1 cellular context compared by ENCODE assay signal in genomic region chr6:692858-693736, GRCh38.
A peak's percentile ranks its signal among the peaks of the same experiment; 100 is the strongest.
TF ChIP-seq lines count a peak whose summit lies in the region.

A gene with protein sequence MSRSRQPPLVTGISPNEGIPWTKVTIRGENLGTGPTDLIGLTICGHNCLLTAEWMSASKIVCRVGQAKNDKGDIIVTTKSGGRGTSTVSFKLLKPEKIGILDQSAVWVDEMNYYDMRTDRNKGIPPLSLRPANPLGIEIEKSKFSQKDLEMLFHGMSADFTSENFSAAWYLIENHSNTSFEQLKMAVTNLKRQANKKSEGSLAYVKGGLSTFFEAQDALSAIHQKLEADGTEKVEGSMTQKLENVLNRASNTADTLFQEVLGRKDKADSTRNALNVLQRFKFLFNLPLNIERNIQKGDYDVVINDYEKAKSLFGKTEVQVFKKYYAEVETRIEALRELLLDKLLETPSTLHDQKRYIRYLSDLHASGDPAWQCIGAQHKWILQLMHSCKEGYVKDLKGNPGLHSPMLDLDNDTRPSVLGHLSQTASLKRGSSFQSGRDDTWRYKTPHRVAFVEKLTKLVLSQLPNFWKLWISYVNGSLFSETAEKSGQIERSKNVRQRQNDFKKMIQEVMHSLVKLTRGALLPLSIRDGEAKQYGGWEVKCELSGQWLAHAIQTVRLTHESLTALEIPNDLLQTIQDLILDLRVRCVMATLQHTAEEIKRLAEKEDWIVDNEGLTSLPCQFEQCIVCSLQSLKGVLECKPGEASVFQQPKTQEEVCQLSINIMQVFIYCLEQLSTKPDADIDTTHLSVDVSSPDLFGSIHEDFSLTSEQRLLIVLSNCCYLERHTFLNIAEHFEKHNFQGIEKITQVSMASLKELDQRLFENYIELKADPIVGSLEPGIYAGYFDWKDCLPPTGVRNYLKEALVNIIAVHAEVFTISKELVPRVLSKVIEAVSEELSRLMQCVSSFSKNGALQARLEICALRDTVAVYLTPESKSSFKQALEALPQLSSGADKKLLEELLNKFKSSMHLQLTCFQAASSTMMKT (minus strand): TSS chr6:693139. CDS start chr6:637818, 55,321 bp downstream.

TF ChIP-seq in K562, 482 proteins besides CTCF, POLR2A, EP300 and RAD21 (continued from another document and continues in another):
- TF ChIP-seq CCNT2 (IDR thresholded peaks at IDR 0.05; ENCODE audit: borderline replicate concordance, extremely low read depth, insufficient read length, low read depth, low read length) (peak; percentile 79), HDAC2 (IDR thresholded peaks at IDR 0.05) (no peak; the same call in 1 of the 2 replicates), ZNF282 (CRISPR knock-in tag; IDR thresholded peaks at IDR 0.05) (no peak), HLTF (IDR thresholded peaks at IDR 0.05) (peak; percentile 76; the same call in 1 of the 2 replicates), ZNF212 (CRISPR knock-in tag; IDR thresholded peaks at IDR 0.05) (no peak), SMAD3 (CRISPR knock-in tag; conservative IDR thresholded peaks at IDR 0.05) (0 out of 2 replicates have a peak, but pooled peaks have one; percentile 30), MTA2 (IDR thresholded peaks at IDR 0.05; ENCODE audit: low read depth) (no peak), ZNF121 (CRISPR knock-in tag; conservative IDR thresholded peaks at IDR 0.05) (no peak), BRF1 (IDR thresholded peaks at IDR 0.05; ENCODE audit: borderline replicate concordance, extremely low read depth, insufficient read length) (no peak), NKRF (IDR thresholded peaks at IDR 0.05; ENCODE audit: borderline replicate concordance) (peak; percentile 84), MCM7 (IDR thresholded peaks at IDR 0.05) (no peak), SNRNP70 (optimal IDR thresholded peaks at IDR 0.05; ENCODE audit: low read depth, low read length) (no peak), BRCA1 (IDR thresholded peaks at IDR 0.05) (no peak), BRCA1 (CRISPR knock-in tag; IDR thresholded peaks at IDR 0.05) (no peak), KAT7 (CRISPR knock-in tag; IDR thresholded peaks at IDR 0.05; ENCODE audit: borderline replicate concordance) (no peak; the same call in 1 of the 2 replicates), IRF1 (CRISPR knock-in tag; IDR thresholded peaks at IDR 0.05; ENCODE audit: borderline replicate concordance) (no peak), THRA (IDR thresholded peaks at IDR 0.05) (no peak), MAFF (IDR thresholded peaks at IDR 0.05; ENCODE audit: low read length) (no peak), TAF1 (IDR thresholded peaks at IDR 0.05; ENCODE audit: control insufficient read depth, extremely low read depth, insufficient read depth, low read length, severe bottlenecking) (peak; percentile 75), FOSL1 (tag; conservative IDR thresholded peaks at IDR 0.05) (no peak), NFE2L1 (tag; IDR thresholded peaks at IDR 0.05; ENCODE audit: borderline replicate concordance, low read depth) (no peak), ZNF780A (CRISPR knock-in tag; IDR thresholded peaks at IDR 0.05) (no peak), IRF2 (CRISPR knock-in tag; IDR thresholded peaks at IDR 0.05) (no peak), FOXA3 (CRISPR knock-in tag; conservative IDR thresholded peaks at IDR 0.05 in 1 of 2, IDR thresholded peaks at IDR 0.05 in 1 of 2) (no peak; a peak in 1 of 4 replicates), POLR2B (IDR thresholded peaks at IDR 0.05; ENCODE audit: low read depth, partially characterized antibody) (peak; percentile 58), E2F8 (IDR thresholded peaks at IDR 0.05; ENCODE audit: low read depth, partially characterized antibody) (peak; percentile 64)
- TF ChIP-seq, protein P1, sequence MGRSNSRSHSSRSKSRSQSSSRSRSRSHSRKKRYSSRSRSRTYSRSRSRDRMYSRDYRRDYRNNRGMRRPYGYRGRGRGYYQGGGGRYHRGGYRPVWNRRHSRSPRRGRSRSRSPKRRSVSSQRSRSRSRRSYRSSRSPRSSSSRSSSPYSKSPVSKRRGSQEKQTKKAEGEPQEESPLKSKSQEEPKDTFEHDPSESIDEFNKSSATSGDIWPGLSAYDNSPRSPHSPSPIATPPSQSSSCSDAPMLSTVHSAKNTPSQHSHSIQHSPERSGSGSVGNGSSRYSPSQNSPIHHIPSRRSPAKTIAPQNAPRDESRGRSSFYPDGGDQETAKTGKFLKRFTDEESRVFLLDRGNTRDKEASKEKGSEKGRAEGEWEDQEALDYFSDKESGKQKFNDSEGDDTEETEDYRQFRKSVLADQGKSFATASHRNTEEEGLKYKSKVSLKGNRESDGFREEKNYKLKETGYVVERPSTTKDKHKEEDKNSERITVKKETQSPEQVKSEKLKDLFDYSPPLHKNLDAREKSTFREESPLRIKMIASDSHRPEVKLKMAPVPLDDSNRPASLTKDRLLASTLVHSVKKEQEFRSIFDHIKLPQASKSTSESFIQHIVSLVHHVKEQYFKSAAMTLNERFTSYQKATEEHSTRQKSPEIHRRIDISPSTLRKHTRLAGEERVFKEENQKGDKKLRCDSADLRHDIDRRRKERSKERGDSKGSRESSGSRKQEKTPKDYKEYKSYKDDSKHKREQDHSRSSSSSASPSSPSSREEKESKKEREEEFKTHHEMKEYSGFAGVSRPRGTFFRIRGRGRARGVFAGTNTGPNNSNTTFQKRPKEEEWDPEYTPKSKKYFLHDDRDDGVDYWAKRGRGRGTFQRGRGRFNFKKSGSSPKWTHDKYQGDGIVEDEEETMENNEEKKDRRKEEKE (IDR thresholded peaks at IDR 0.05; ENCODE audit: borderline replicate concordance in 1 of 2, control insufficient read depth in 1 of 2, low read depth in 2 of 2, low read length in 1 of 2), result no peak
- TF ChIP-seq, protein P2, sequence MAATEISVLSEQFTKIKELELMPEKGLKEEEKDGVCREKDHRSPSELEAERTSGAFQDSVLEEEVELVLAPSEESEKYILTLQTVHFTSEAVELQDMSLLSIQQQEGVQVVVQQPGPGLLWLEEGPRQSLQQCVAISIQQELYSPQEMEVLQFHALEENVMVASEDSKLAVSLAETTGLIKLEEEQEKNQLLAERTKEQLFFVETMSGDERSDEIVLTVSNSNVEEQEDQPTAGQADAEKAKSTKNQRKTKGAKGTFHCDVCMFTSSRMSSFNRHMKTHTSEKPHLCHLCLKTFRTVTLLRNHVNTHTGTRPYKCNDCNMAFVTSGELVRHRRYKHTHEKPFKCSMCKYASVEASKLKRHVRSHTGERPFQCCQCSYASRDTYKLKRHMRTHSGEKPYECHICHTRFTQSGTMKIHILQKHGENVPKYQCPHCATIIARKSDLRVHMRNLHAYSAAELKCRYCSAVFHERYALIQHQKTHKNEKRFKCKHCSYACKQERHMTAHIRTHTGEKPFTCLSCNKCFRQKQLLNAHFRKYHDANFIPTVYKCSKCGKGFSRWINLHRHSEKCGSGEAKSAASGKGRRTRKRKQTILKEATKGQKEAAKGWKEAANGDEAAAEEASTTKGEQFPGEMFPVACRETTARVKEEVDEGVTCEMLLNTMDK (IDR thresholded peaks at IDR 0.05; ENCODE audit: borderline replicate concordance, insufficient read depth, low read depth, low read length, poor library complexity, severe bottlenecking), result no peak
